22 cellular contexts compared by ENCODE assay signal in genomic region chr22:22241554-22241898, GRCh38. TPM values are rescaled to one million over a fixed set of nuclear protein-coding genes. Genes with fewer than 3 reads are reported as not detected.
DNase-seq lines count a peak whose midpoint lies in the region; ATAC-seq and TF ChIP-seq lines count a peak whose summit lies in the region.
"Had no signal": no experiment of that assay in that cellular context is flagged by ENCODE, and none has a peak within 500 bp of the region (broad histone marks: within the 10 kb centered on the region; RNA-seq: fewer than 3 reads in every experiment).

No MANE protein-coding gene starts in this region.

- H3K27ac Mint-ChIP-seq in stimulated activated memory B cell treated with anti-CD40 and anti-IgM and Interleukin-4, amounts not matched to agents 10 μg/mL and 1 μg/mL and 100 μg/mL, for 72 hours, result peak overlapping the region; percentile 49
- H3K27ac Mint-ChIP-seq in activated CD4-positive, alpha-beta memory T cell treated with anti-CD3 and anti-CD28 coated beads, Interleukin-2, amount 10 ng/mL, durations not matched to agents 7 days and 5 days, result no peak overlapping the region
- H3K27ac Mint-ChIP-seq: CD8-positive, alpha-beta memory T cell; IgD-negative memory B cell had no signal

- no peak for TF ChIP-seq POLR2A in esophagus muscularis mucosa (IDR thresholded peaks at IDR 0.05; ENCODE audit: low read depth)
- TF ChIP-seq POLR2A in uterus (IDR thresholded peaks at IDR 0.05), result no peak

- no peak for TF ChIP-seq EP300 in esophagus muscularis mucosa (IDR thresholded peaks at IDR 0.05)

- DNase-seq in GM20000 (ENCODE audit: low spot score) (peak; percentile 2), esophagus muscularis mucosa (ENCODE audit: extremely low spot score) (peak; percentile 57), uterus (no peak), upper lobe of right lung (no peak)
- no peak for DNase-seq in activated CD4-positive, alpha-beta memory T cell treated with anti-CD3 and anti-CD28 coated beads, Interleukin-2, amount 10 ng/mL, durations not matched to agents 7 days and 5 days
- DNase-seq: ACHN; C1 segment of cervical spinal cord; CD4-positive, CD25-positive, alpha-beta regulatory T cell; CD8-positive, alpha-beta memory T cell; COR-L47; DMS 273 treated with DMSO at 0.1 percent for 48 hours; DMS53; DND-41; EL; KG1 had no signal

- no peaks in the 10 kb centered on the region for H3K36me3 Mint-ChIP-seq in stimulated activated memory B cell treated with anti-CD40 and anti-IgM and Interleukin-4, amounts not matched to agents 10 μg/mL and 1 μg/mL and 100 μg/mL, for 72 hours
- no peaks in the 10 kb centered on the region for H3K36me3 Mint-ChIP-seq in activated CD4-positive, alpha-beta memory T cell treated with anti-CD3 and anti-CD28 coated beads, Interleukin-2, amount 10 ng/mL, durations not matched to agents 7 days and 5 days (ENCODE audit: low read depth)
- H3K36me3 Mint-ChIP-seq: CD4-positive, CD25-positive, alpha-beta regulatory T cell; CD8-positive, alpha-beta memory T cell had no signal

- H3K9me3 Mint-ChIP-seq in stimulated activated memory B cell treated with anti-CD40 and anti-IgM and Interleukin-4, amounts not matched to agents 10 μg/mL and 1 μg/mL and 100 μg/mL, for 72 hours, result no peaks in the 10 kb centered on the region
- no peaks in the 10 kb centered on the region for H3K9me3 Mint-ChIP-seq in activated CD4-positive, alpha-beta memory T cell treated with anti-CD3 and anti-CD28 coated beads, Interleukin-2, amount 10 ng/mL, durations not matched to agents 7 days and 5 days
- H3K9me3 Mint-ChIP-seq: CD4-positive, CD25-positive, alpha-beta regulatory T cell; CD8-positive, alpha-beta memory T cell; IgD-negative memory B cell had no signal

- no peaks in the 10 kb centered on the region for H3K9me3 ChIP-seq in esophagus muscularis mucosa
- H3K9me3 ChIP-seq in uterus, result no peaks in the 10 kb centered on the region
- H3K9me3 ChIP-seq in upper lobe of right lung, result no peaks in the 10 kb centered on the region
- H3K9me3 ChIP-seq: HAP-1 had no signal

- no peaks in the 10 kb centered on the region for H3K36me3 ChIP-seq in esophagus muscularis mucosa
- no peaks in the 10 kb centered on the region for H3K36me3 ChIP-seq in uterus
- H3K36me3 ChIP-seq in upper lobe of right lung, result no peaks in the 10 kb centered on the region
- H3K36me3 ChIP-seq: HAP-1 had no signal

- H3K27me3 ChIP-seq in esophagus muscularis mucosa, result peaks cover 0 to 71% (median 0%) of the 10 kb centered on the region in 4 donors
- no peaks in the 10 kb centered on the region for H3K27me3 ChIP-seq in uterus
- H3K27me3 ChIP-seq in upper lobe of right lung, result peaks cover 26% of the 10 kb centered on the region

- intact Hi-C loops in esophagus muscularis mucosa (cut with DNase I) (no loop called here), uterus (cut with DNase I; ENCODE audit: low total_unique reads) (no loop called here), upper lobe of right lung (cut with DNase I) (no loop called here)

- no peak for ATAC-seq in stimulated activated memory B cell treated with anti-CD40 and anti-IgM and Interleukin-4, amounts not matched to agents 10 μg/mL and 1 μg/mL and 100 μg/mL, for 72 hours
- ATAC-seq in upper lobe of right lung, result no peak
- ATAC-seq: GM12878, HepG2 had no signal

- CTCF ChIA-PET in activated CD4-positive, alpha-beta memory T cell treated with anti-CD3 and anti-CD28 coated beads, Interleukin-2, amount 10 ng/mL, durations not matched to agents 7 days and 5 days (lab: Charles Lee), result no interaction called here

- POLR2A ChIA-PET in activated CD4-positive, alpha-beta memory T cell treated with anti-CD3 and anti-CD28 coated beads, Interleukin-2, amount 10 ng/mL, durations not matched to agents 7 days and 5 days (lab: Charles Lee), result no interaction called here

- H3K4me3 Mint-ChIP-seq in stimulated activated memory B cell treated with anti-CD40 and anti-IgM and Interleukin-4, amounts not matched to agents 10 μg/mL and 1 μg/mL and 100 μg/mL, for 72 hours, result no peak overlapping the region
- no peak overlapping the region for H3K4me3 Mint-ChIP-seq in activated CD4-positive, alpha-beta memory T cell treated with anti-CD3 and anti-CD28 coated beads, Interleukin-2, amount 10 ng/mL, durations not matched to agents 7 days and 5 days
- H3K4me3 Mint-ChIP-seq: CD4-positive, CD25-positive, alpha-beta regulatory T cell; CD8-positive, alpha-beta memory T cell had no signal

- H3K4me1 ChIP-seq in esophagus muscularis mucosa (no peaks in the 10 kb centered on the region), uterus (no peaks in the 10 kb centered on the region), upper lobe of right lung (no peaks in the 10 kb centered on the region)
- H3K4me1 ChIP-seq: HAP-1 had no signal

- 81% methylated on average over 7 of the region's 7 CpGs for WGBS in esophagus muscularis mucosa

- TF ChIP-seq CTCF in GM20000 (IDR thresholded peaks at IDR 0.05; ENCODE audit: extremely low read depth, missing control alignments) (no peak), esophagus muscularis mucosa (IDR thresholded peaks at IDR 0.05) (no peak), uterus (IDR thresholded peaks at IDR 0.05) (no peak), upper lobe of right lung (IDR thresholded peaks at IDR 0.05) (no peak)

- no peak overlapping the region for H3K27ac ChIP-seq in esophagus muscularis mucosa (replicated peaks in 1 of 4)
- no peak overlapping the region for H3K27ac ChIP-seq in uterus
- H3K27ac ChIP-seq in upper lobe of right lung, result no peak overlapping the region

- peaks cover 41% of the 10 kb centered on the region for H3K4me1 Mint-ChIP-seq in stimulated activated memory B cell treated with anti-CD40 and anti-IgM and Interleukin-4, amounts not matched to agents 10 μg/mL and 1 μg/mL and 100 μg/mL, for 72 hours
- no peaks in the 10 kb centered on the region for H3K4me1 Mint-ChIP-seq in activated CD4-positive, alpha-beta memory T cell treated with anti-CD3 and anti-CD28 coated beads, Interleukin-2, amount 10 ng/mL, durations not matched to agents 7 days and 5 days

- no peaks in the 10 kb centered on the region for H3K27me3 Mint-ChIP-seq in stimulated activated memory B cell treated with anti-CD40 and anti-IgM and Interleukin-4, amounts not matched to agents 10 μg/mL and 1 μg/mL and 100 μg/mL, for 72 hours
- peaks cover 4% of the 10 kb centered on the region for H3K27me3 Mint-ChIP-seq in activated CD4-positive, alpha-beta memory T cell treated with anti-CD3 and anti-CD28 coated beads, Interleukin-2, amount 10 ng/mL, durations not matched to agents 7 days and 5 days

- H3K4me3 ChIP-seq in esophagus muscularis mucosa (no peak overlapping the region), uterus (no peak overlapping the region), upper lobe of right lung (no peak overlapping the region)
- H3K4me3 ChIP-seq: GM12878, HAP-1 had no signal

RNA-seq across cellular contexts. Expression of gene VPREB1, which starts 3.1 kb away (rescaled TPM):
- total RNA-seq in esophagus muscularis mucosa, result not detected
- total RNA-seq in activated CD4-positive, alpha-beta memory T cell treated with anti-CD3 and anti-CD28 coated beads, Interleukin-2, amount 10 ng/mL, durations not matched to agents 7 days and 5 days, result not detected
- total RNA-seq in uterus, result 1 to 10 TPM in 1 of 4 donors, not detected in 3; 2.6 TPM
- total RNA-seq in upper lobe of right lung, result not detected
- total RNA-seq: CD4-positive, CD25-positive, alpha-beta regulatory T cell; CD8-positive, alpha-beta memory T cell; G401; GM12878; H4; HepG2 had no signal

Comparison
In these comparisons a context has a peak if more than half of its experiments do, and no peak if none do; other contexts are left out.
1. DNase-seq: peak in GM20000 (single experiment) and esophagus muscularis mucosa (single experiment); none in activated CD4-positive, alpha-beta memory T cell treated with anti-CD3 and anti-CD28 coated beads, Interleukin-2, amount 10 ng/mL, durations not matched to agents 7 days and 5 days (single experiment), uterus (0 of 2) and upper lobe of right lung (single experiment).